19 cellular contexts compared by ENCODE assay signal in genomic region chr2:236121546-236121945, GRCh38. TPM values are rescaled to one million over a fixed set of nuclear protein-coding genes. Genes with fewer than 3 reads are reported as not detected.
DNase-seq lines count a peak whose midpoint lies in the region; ATAC-seq, FAIRE-seq and TF ChIP-seq lines count a peak whose summit lies in the region.
"Had no signal": no experiment of that assay in that cellular context is flagged by ENCODE, and none has a peak within 500 bp of the region (broad histone marks: within the 10 kb centered on the region; RNA-seq: fewer than 3 reads in every experiment).

No MANE protein-coding gene starts in this region.

- no peak overlapping the region for H3K4me3 ChIP-seq in K562

- ATAC-seq in K562 (no peak), HG02588 (IDR thresholded peaks at IDR 0.05; ENCODE audit: unreplicated experiment) (no peak)
- no peak for ATAC-seq in activated naive CD4-positive, alpha-beta T cell treated with anti-CD3 and anti-CD28 coated beads, Interleukin-2, amount 50 U/mL, for 72 hours

- H3K36me3 Mint-ChIP-seq in activated naive CD4-positive, alpha-beta T cell treated with anti-CD3 and anti-CD28 coated beads, Interleukin-2, amount 50 U/mL, for 72 hours = no peaks in the 10 kb centered on the region
- H3K36me3 Mint-ChIP-seq: CD4-positive, CD25-positive, alpha-beta regulatory T cell had no signal

- H3K27ac ChIP-seq in K562 (ENCODE audit: extremely low read depth, low read depth, low read length) = no peak overlapping the region

- H3K9me1 ChIP-seq in K562 (ENCODE audit: control insufficient read depth, insufficient read depth, low read length) = no peaks in the 10 kb centered on the region

- H3K4me2 ChIP-seq in K562 (ENCODE audit: insufficient read depth, low read length) = no peak overlapping the region

- H3K27me3 ChIP-seq in K562 (ENCODE audit: control insufficient read depth in 2 of 2, insufficient read depth in 2 of 2, low read length in 2 of 2) = no peaks in the 10 kb centered on the region

- H3K79me2 ChIP-seq in K562 (ENCODE audit: control insufficient read depth, insufficient read depth, low read length) = no peaks in the 10 kb centered on the region

- H3K9ac ChIP-seq in K562 (ENCODE audit: insufficient read depth in 1 of 2, low read depth in 2 of 2, low read length in 2 of 2) = no peak overlapping the region

- in situ Hi-C loops in K562 (cut with MboI) = no loop called here

- BruUV-seq in K562 (replicated peaks; lab: Mats Ljungman, UMichigan) = no TSS peak

- no peaks in the 10 kb centered on the region for H3K9me3 ChIP-seq in K562 (replicated peaks; ENCODE audit: control insufficient read depth, insufficient read depth, low read depth, low read length)

- no peak for TF ChIP-seq CTCF in K562 (IDR thresholded peaks at IDR 0.05 in 2 of 3, conservative IDR thresholded peaks at IDR 0.05 in 1 of 3; ENCODE audit: insufficient read depth in 2 of 3, low read depth in 1 of 3, low read length in 3 of 3)

- no peaks in the 10 kb centered on the region for H3K9me3 Mint-ChIP-seq in activated naive CD4-positive, alpha-beta T cell treated with anti-CD3 and anti-CD28 coated beads, Interleukin-2, amount 50 U/mL, for 72 hours

- TF ChIP-seq RAD21 in K562 (CRISPR knock-in tag; conservative IDR thresholded peaks at IDR 0.05 in 1 of 2, IDR thresholded peaks at IDR 0.05 in 1 of 2) = no peak

- no peak for TF ChIP-seq EP300 in K562 (IDR thresholded peaks at IDR 0.05; ENCODE audit: low read length)

- no peak overlapping the region for H2AFZ ChIP-seq in K562 (ENCODE audit: low read depth, low read length)

- intact Hi-C loops in K562 (cut with micrococcal nuclease) = no loop called here

- FAIRE-seq in K562 (lab: Jason Lieb, UNC) = no peak
- FAIRE-seq: H1 had no signal

- CTCF ChIA-PET in K562 (lab: Yijun Ruan, JAX; ENCODE audit: low intra/inter-chr PET ratio) = no interaction called here

- no peaks in the 10 kb centered on the region for H4K20me1 ChIP-seq in K562 (replicated peaks; ENCODE audit: control insufficient read depth, insufficient read depth, low read length)

- no peak overlapping the region for H3K27ac Mint-ChIP-seq in activated naive CD4-positive, alpha-beta T cell treated with anti-CD3 and anti-CD28 coated beads, Interleukin-2, amount 50 U/mL, for 72 hours
- H3K27ac Mint-ChIP-seq: CD4-positive, CD25-positive, alpha-beta regulatory T cell had no signal

- POLR2A ChIA-PET in K562 (lab: Yijun Ruan, JAX) = no interaction called here

- 84% methylated on average over 4 of the region's 7 CpGs for WGBS in K562 (ENCODE audit: insufficient coverage, low coverage, missing lambda C conversion rate)

- H3K4me1 ChIP-seq in K562 (replicated peaks in 1 of 2; ENCODE audit: control insufficient read depth in 2 of 2, insufficient read depth in 2 of 2, low read length in 2 of 2) = peaks cover 0 to 3% of the 10 kb centered on the region in 2 experiments; a peak in 1 of 5 replicates

- no peak for TF ChIP-seq POLR2A in K562 (conservative IDR thresholded peaks at IDR 0.05)

- 0 out of 3 replicates have a peak, but pooled peaks cover 3% of the 10 kb centered on the region for H3K36me3 ChIP-seq in K562 (ENCODE audit: control insufficient read depth, insufficient read depth, low read length)

- DNase-seq in EH (ENCODE audit: low read depth) (peak; percentile 25), HT1080 (ENCODE audit: low read depth) (peak; percentile 26), K562 (ENCODE audit: extremely low read depth in 1 of 4, low spot score in 3 of 4) (no peak), iris pigment epithelial cell (ENCODE audit: low read depth) (peak; percentile 24), NCI-H1436 treated with DMSO at 0.1 percent for 48 hours (lab: John Stamatoyannopoulos, UW) (no peak)
- no peak for DNase-seq in activated naive CD4-positive, alpha-beta T cell treated with anti-CD3 and anti-CD28 coated beads, Interleukin-2, amount 50 U/mL, for 72 hours (ENCODE audit: low spot score in 2 of 2)
- DNase-seq: AML-193; Calu3; CD4-positive, CD25-positive, alpha-beta regulatory T cell; DMS79 treated with DMSO at 0.1 percent for 48 hours; Karpas-422; NCI-H1092; NCI-H1694 treated with DMSO at 0.1 percent for 48 hours; NCI-H446 treated with DMSO at 0.1 percent for 48 hours; NCI-H82; SIG-M5 had no signal

TF ChIP-seq in K562, 482 proteins besides CTCF, POLR2A, EP300 and RAD21:
- TF ChIP-seq CEBPB (tag; IDR thresholded peaks at IDR 0.05) = no peak
- TF ChIP-seq ATF3 (IDR thresholded peaks at IDR 0.05) = peak; percentile 27; the same call in 1 of the 2 replicates
- TF ChIP-seq ATF3 (CRISPR knock-in tag; conservative IDR thresholded peaks at IDR 0.05) = no peak
TF ChIP-seq in K562: peak in this region for 1.

RNA-seq across cellular contexts. Expression of gene GBX2, which starts 46.6 kb away (rescaled TPM):
- 1.9 and 3.7 TPM in 2 replicates for total RNA-seq in HT1080 (2014; rRNA removed; shearing (Covaris generic))
- polyA plus RNA-seq in HT1080 (2015; cell fraction: cytosol; rRNA removed) = 2.1 and 2.3 TPM in 2 replicates
- 0.75 and 0.82 TPM in 2 replicates for polyA plus RNA-seq in HT1080 (2015; cell fraction: nucleus; rRNA removed)
- 0.60 TPM in 1 of 2 replicates, not detected in the other for total RNA-seq in K562 (2011; cell fraction: chromatin; rRNA removed; ENCODE audit: low replicate concordance)
- 0.26 and 0.67 TPM in 2 replicates for total RNA-seq in K562 (2011; cell fraction: nucleolus; rRNA removed)
- 0.29 and 0.69 TPM in 2 replicates for total RNA-seq in K562 (2011; cell fraction: nucleoplasm; rRNA removed)
- 0.33 and 0.50 TPM in 2 replicates for total RNA-seq in K562 (2014; rRNA removed)
- total RNA-seq in K562 (2014; rRNA removed; fragmentation: Illumina TruSeq; extraction: Trizol) = 0.25 TPM in 1 of 2 replicates, not detected in the other
- 0.36 and 0.49 TPM in 2 replicates for total RNA-seq in K562 (2015; rRNA removed; fragmentation: Illumina TruSeq; extraction: Trizol)
- 0.53 and 0.54 TPM in 2 replicates for total RNA-seq in K562 (2021)
- 0.20 TPM in 1 of 2 replicates, not detected in the other for polyA plus RNA-seq in K562 (2011; rRNA removed)
- polyA plus RNA-seq in K562 (2011; cell fraction: cytosol; rRNA removed) = 0.04 and 0.67 TPM in 2 replicates
- polyA plus RNA-seq in K562 (2011; cell fraction: nucleus; rRNA removed) = 0.10 and 0.46 TPM in 2 replicates
- 0.25 and 0.40 TPM in 2 replicates for polyA plus RNA-seq in K562 (2012)
- 0.16 and 0.19 TPM in 2 replicates for polyA plus RNA-seq in K562 (2014; fragmentation: Illumina TruSeq; extraction: Trizol)
- under 1 TPM in 1 of 2 experiments, not detected in 1; 0.03 TPM for polyA plus RNA-seq in K562 (2014; fragmentation: Nextera tagmentation; extraction: Ambion mirVana)
- 0.28 and 0.47 TPM in 2 replicates for polyA plus RNA-seq in K562 (2014; rRNA removed)
- 0.18 TPM in 1 of 2 replicates, not detected in the other for polyA minus RNA-seq in K562 (2011; rRNA and poly(A)+ RNA removed)
- not detected in 2 replicates for polyA minus RNA-seq in K562 (2011; cell fraction: cytosol; rRNA and poly(A)+ RNA removed)
- 0.22 and 1.1 TPM in 2 replicates for polyA minus RNA-seq in K562 (2011; cell fraction: nucleus; rRNA and poly(A)+ RNA removed)
- total RNA-seq in activated naive CD4-positive, alpha-beta T cell treated with anti-CD3 and anti-CD28 coated beads, Interleukin-2, amount 50 U/mL, for 72 hours = not detected
- total RNA-seq: A673; CD4-positive, CD25-positive, alpha-beta regulatory T cell had no signal
- polyA plus RNA-seq: CD4-positive, CD25-positive, alpha-beta regulatory T cell had no signal

Comparison
In these comparisons a context has a peak if more than half of its experiments do, and no peak if none do; other contexts are left out.
1. DNase-seq: peak in EH (single experiment), HT1080 (single experiment) and iris pigment epithelial cell (single experiment); none in K562 (0 of 4), activated naive CD4-positive, alpha-beta T cell treated with anti-CD3 and anti-CD28 coated beads, Interleukin-2, amount 50 U/mL, for 72 hours (0 of 2) and NCI-H1436 treated with DMSO at 0.1 percent for 48 hours (single experiment).